In the genomic region with DNA sequence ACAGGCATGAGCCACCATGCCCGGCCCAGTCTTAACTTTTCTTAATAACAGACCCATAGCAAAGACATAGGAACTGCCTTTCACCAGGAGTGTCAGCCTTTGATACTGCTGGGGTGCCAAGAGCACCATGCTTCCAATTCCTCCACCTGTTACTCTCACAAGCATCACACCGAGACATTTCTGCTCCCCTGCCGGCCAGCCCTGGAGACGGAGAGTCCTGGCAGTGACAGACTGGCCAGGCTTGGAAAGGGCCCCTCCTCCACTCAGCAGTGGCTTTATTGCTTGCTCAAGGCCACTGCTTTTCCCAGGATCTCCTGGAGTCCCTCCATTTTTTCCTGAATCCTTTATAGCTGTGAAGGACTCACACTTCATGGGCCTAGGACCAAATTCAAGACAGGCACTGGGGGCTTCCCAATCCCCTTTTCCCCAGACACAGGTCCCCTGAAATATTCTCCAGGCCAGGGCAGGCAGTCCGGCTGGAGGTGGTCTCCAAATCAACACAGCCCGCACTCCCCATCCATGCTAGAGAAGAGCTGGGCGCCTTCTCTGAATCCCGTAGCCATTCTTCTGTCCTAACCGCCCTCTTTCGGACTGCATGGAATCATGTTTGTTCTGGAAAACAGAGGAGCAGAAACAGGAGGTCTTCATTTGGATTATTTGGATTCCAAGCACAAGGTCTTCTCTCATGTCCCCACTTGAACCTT, we compare ENCODE assay signal across 18 cellular contexts.
"Had no signal": no experiment of that assay in that cellular context is flagged by ENCODE, and none has a peak within 500 bp of the region (broad histone marks: within the 10 kb centered on the region; RNA-seq: fewer than 3 reads in every experiment).

No MANE protein-coding gene starts in this region.

- H3K27me3 Mint-ChIP-seq: progenitor cell of endocrine pancreas, type B pancreatic cell had no signal

- H3K9me3 Mint-ChIP-seq: activated naive CD8-positive, alpha-beta T cell treated with anti-CD3 and anti-CD28 coated beads, Interleukin-2, amount 10 ng/mL, durations not matched to agents 7 days and 5 days; activated T-helper 17 cell treated with anti-CD3 and anti-CD28 coated beads, Interleukin-2, amount 50 U/mL, for 72 hours; memory B cell; type B pancreatic cell had no signal

- H3K9me3 ChIP-seq: spleen, thoracic aorta, vagina had no signal

- DNase-seq: activated naive CD4-positive, alpha-beta T cell treated with Interleukin-2 at 50 U/mL for 16 hours; activated naive CD8-positive, alpha-beta T cell treated with anti-CD3 and anti-CD28 coated beads, Interleukin-2, amount 10 ng/mL, durations not matched to agents 7 days and 5 days; activated T-cell treated with anti-CD3 and anti-CD28 coated beads, Interleukin-2, amount 50 U/mL, for 1 hour; amniotic stem cell; dermis blood vessel endothelial cell; effector CD8-positive, alpha-beta T cell; hypothalamus; retina; spleen; stimulated activated CD4-positive, alpha-beta T cell treated with anti-CD3 and anti-CD28 coated beads, Interleukin-4, amount 100 ng/mL, for 24 hours; stimulated activated naive CD4-positive, alpha-beta T cell treated with Interleukin-2 at 50 U/mL for 16 hours had no signal

- H3K4me3 ChIP-seq: cardiac muscle cell, spleen, thoracic aorta, vagina had no signal

- H3K27ac Mint-ChIP-seq: activated naive CD8-positive, alpha-beta T cell treated with anti-CD3 and anti-CD28 coated beads, Interleukin-2, amount 10 ng/mL, durations not matched to agents 7 days and 5 days; activated T-helper 17 cell treated with anti-CD3 and anti-CD28 coated beads, Interleukin-2, amount 50 U/mL, for 72 hours; memory B cell; progenitor cell of endocrine pancreas; type B pancreatic cell had no signal

- H3K36me3 ChIP-seq: cardiac muscle cell, spleen, thoracic aorta, vagina had no signal

- H3K27ac ChIP-seq: cardiac muscle cell, spleen, thoracic aorta, vagina had no signal

- H3K27me3 ChIP-seq: cardiac muscle cell, vagina had no signal

- ATAC-seq: activated T-helper 17 cell treated with anti-CD3 and anti-CD28 coated beads, Interleukin-2, amount 50 U/mL, for 72 hours had no signal

- H3K4me1 Mint-ChIP-seq: activated naive CD8-positive, alpha-beta T cell treated with anti-CD3 and anti-CD28 coated beads, Interleukin-2, amount 10 ng/mL, durations not matched to agents 7 days and 5 days; memory B cell had no signal

- H3K4me1 ChIP-seq: spleen, vagina had no signal

- H3K36me3 Mint-ChIP-seq: activated naive CD8-positive, alpha-beta T cell treated with anti-CD3 and anti-CD28 coated beads, Interleukin-2, amount 10 ng/mL, durations not matched to agents 7 days and 5 days; memory B cell; type B pancreatic cell had no signal

- H3K4me3 Mint-ChIP-seq: activated naive CD8-positive, alpha-beta T cell treated with anti-CD3 and anti-CD28 coated beads, Interleukin-2, amount 10 ng/mL, durations not matched to agents 7 days and 5 days; activated T-helper 17 cell treated with anti-CD3 and anti-CD28 coated beads, Interleukin-2, amount 50 U/mL, for 72 hours; memory B cell; type B pancreatic cell had no signal
